Comparison of ENCODE assay signal across 17 cellular contexts in genomic region chr9:134730761-134731496, GRCh38.
DNase-seq lines count a peak whose midpoint lies in the region; ATAC-seq and TF ChIP-seq lines count a peak whose summit lies in the region.
"Had no signal": no experiment of that assay in that cellular context is flagged by ENCODE, and none has a peak within 500 bp of the region (broad histone marks: within the 10 kb centered on the region; RNA-seq: fewer than 3 reads in every experiment).

No MANE protein-coding gene starts in this region.

- POLR2A ChIA-PET in activated CD4-positive, alpha-beta T cell treated with anti-CD3 and anti-CD28 coated beads, Interleukin-2, amount 10 ng/mL, durations not matched to agents 7 days and 5 days (lab: Charles Lee): interaction anchor here (0.6 kb wide), 1 partner anchor 425 kb away, joined by 3 read pairs; no protein-coding TSS in a partner anchor

- no peak overlapping the region for H3K4me2 ChIP-seq in mesenchymal stem cell (ENCODE audit: low read length, poor library complexity, severe bottlenecking)
- H3K4me2 ChIP-seq in hepatocyte: no peak overlapping the region
- H3K4me2 ChIP-seq: BLaER1 treated with 17β-estradiol and CSF1 and Interleukin-3, amounts not matched to agents 10 nM and 100 nM; PC-9 had no signal

- intact Hi-C loops in Right ventricle myocardium superior (cut with DNase I) (loop anchor here (5.0 kb wide), 1 partner anchor 34 kb away; no protein-coding TSS in a partner anchor), stomach (cut with DNase I; ENCODE audit: low total_unique reads) (no loop called here)

- peaks cover 35% of the 10 kb centered on the region for H3K27me3 Mint-ChIP-seq in HFFc6 (ENCODE audit: insufficient read depth)
- no peaks in the 10 kb centered on the region for H3K27me3 Mint-ChIP-seq in activated CD4-positive, alpha-beta T cell treated with anti-CD3 and anti-CD28 coated beads, Interleukin-2, amount 10 ng/mL, durations not matched to agents 7 days and 5 days

- no peak for TF ChIP-seq POLR2A in stomach (IDR thresholded peaks at IDR 0.05)

- H3K36me3 ChIP-seq in mesenchymal stem cell (ENCODE audit: control insufficient read depth in 1 of 2, insufficient read depth in 2 of 2, low read depth in 1 of 2, low read length in 2 of 2) (peaks cover 53 to 75% of the 10 kb centered on the region in 2 experiments), stomach (peaks cover 0 to 22% (median 6%) of the 10 kb centered on the region in 4 donors), hepatocyte (replicated peaks; ENCODE audit: insufficient read depth, low read depth) (no peaks in the 10 kb centered on the region)

- H2BK120ac ChIP-seq in mesenchymal stem cell (ENCODE audit: low read depth, low read length): no peak overlapping the region

- DNase-seq in HFFc6: no peak
- peak; percentile 54 for DNase-seq in Right ventricle myocardium superior
- DNase-seq in mesenchymal stem cell: no peak
- no peak for DNase-seq in stomach
- no peak for DNase-seq in activated CD4-positive, alpha-beta T cell treated with anti-CD3 and anti-CD28 coated beads, Interleukin-2, amount 10 ng/mL, durations not matched to agents 7 days and 5 days
- no peak for DNase-seq in hepatocyte (ENCODE audit: low spot score)
- no peak for DNase-seq in HUDEP-2 (lab: John Stamatoyannopoulos, UW; ENCODE audit: unreplicated experiment in 76 of 76)
- DNase-seq: CD8-positive, alpha-beta memory T cell; DMS79; HCEC 1CT; KBM-7; NCI-H1417 treated with DMSO at 0.1 percent for 48 hours; NCI-H2029; NCI-H510A treated with DMSO at 0.1 percent for 48 hours; PC-9 had no signal

- no peaks in the 10 kb centered on the region for H3K79me2 ChIP-seq in hepatocyte

- peaks cover 23% of the 10 kb centered on the region for H3K79me1 ChIP-seq in mesenchymal stem cell (replicated peaks; ENCODE audit: low read length, poor library complexity, severe bottlenecking)

- WGBS in mesenchymal stem cell: 98% methylated on average over 22 of the region's 22 CpGs
- WGBS in stomach, 5 donors: 76 to 86% (median 85%) methylated on average over 10 to 22 of the region's 22 CpGs
- WGBS in hepatocyte (ENCODE audit: low lambda C conversion rate, missing lambda C conversion rate): 94% methylated on average over 22 of the region's 22 CpGs

- H3K18ac ChIP-seq in mesenchymal stem cell (ENCODE audit: low read depth in 1 of 2, low read length in 2 of 2): no peak overlapping the region

- H3K9me2 ChIP-seq in hepatocyte (replicated peaks; ENCODE audit: insufficient read depth): no peaks in the 10 kb centered on the region

- H3K4me1 ChIP-seq in mesenchymal stem cell (ENCODE audit: control insufficient read depth, insufficient read depth, low read depth, low read length): peaks cover 24% of the 10 kb centered on the region
- peaks cover 28 to 62% (median 48%) of the 10 kb centered on the region in 4 donors for H3K4me1 ChIP-seq in stomach
- peaks cover 31% of the 10 kb centered on the region for H3K4me1 ChIP-seq in hepatocyte (ENCODE audit: insufficient read depth)

- no peak overlapping the region for H3K23ac ChIP-seq in mesenchymal stem cell (ENCODE audit: low read length in 2 of 2)

- peak overlapping the region; percentile 55 for H2BK15ac ChIP-seq in mesenchymal stem cell (ENCODE audit: low read depth, poor library complexity, severe bottlenecking)

- H3K4me3 Mint-ChIP-seq in HFFc6: peak overlapping the region; percentile 53; the same call in 1 of the 2 replicates
- H3K4me3 Mint-ChIP-seq in activated CD4-positive, alpha-beta T cell treated with anti-CD3 and anti-CD28 coated beads, Interleukin-2, amount 10 ng/mL, durations not matched to agents 7 days and 5 days: no peak overlapping the region
- H3K4me3 Mint-ChIP-seq: CD8-positive, alpha-beta memory T cell had no signal

- peaks cover 30% of the 10 kb centered on the region for H4K20me1 ChIP-seq in hepatocyte (ENCODE audit: insufficient read depth, poor library complexity, severe bottlenecking)

- no peak overlapping the region for H3K27ac Mint-ChIP-seq in HFFc6
- H3K27ac Mint-ChIP-seq in activated CD4-positive, alpha-beta T cell treated with anti-CD3 and anti-CD28 coated beads, Interleukin-2, amount 10 ng/mL, durations not matched to agents 7 days and 5 days: no peak overlapping the region
- H3K27ac Mint-ChIP-seq: CD8-positive, alpha-beta memory T cell had no signal

- H2AFZ ChIP-seq in mesenchymal stem cell (ENCODE audit: low read depth, low read length) (no peak overlapping the region), hepatocyte (no peak overlapping the region)
- H2AFZ ChIP-seq: PC-9 had no signal

- peaks cover 16% of the 10 kb centered on the region for H3K4me1 Mint-ChIP-seq in HFFc6 (ENCODE audit: low read depth)
- no peaks in the 10 kb centered on the region for H3K4me1 Mint-ChIP-seq in activated CD4-positive, alpha-beta T cell treated with anti-CD3 and anti-CD28 coated beads, Interleukin-2, amount 10 ng/mL, durations not matched to agents 7 days and 5 days
- H3K4me1 Mint-ChIP-seq: CD8-positive, alpha-beta memory T cell had no signal

- no peaks in the 10 kb centered on the region for H3K9me3 Mint-ChIP-seq in HFFc6
- H3K9me3 Mint-ChIP-seq in activated CD4-positive, alpha-beta T cell treated with anti-CD3 and anti-CD28 coated beads, Interleukin-2, amount 10 ng/mL, durations not matched to agents 7 days and 5 days: peaks cover 6% of the 10 kb centered on the region
- H3K9me3 Mint-ChIP-seq: CD8-positive, alpha-beta memory T cell had no signal

- H3K9ac ChIP-seq in mesenchymal stem cell (ENCODE audit: low read length): no peak overlapping the region
- H3K9ac ChIP-seq: BLaER1 treated with 17β-estradiol and CSF1 and Interleukin-3, amounts not matched to agents 10 nM and 100 nM had no signal

- H2BK12ac ChIP-seq in mesenchymal stem cell (ENCODE audit: low read length in 2 of 2): peak overlapping the region in 1 of 2 experiments; percentile 55

- peak; percentile 75 for TF ChIP-seq EP300 in stomach (IDR thresholded peaks at IDR 0.05)

- no peak overlapping the region for H3K14ac ChIP-seq in mesenchymal stem cell (ENCODE audit: low read length in 2 of 2)

- TF ChIP-seq CTCF in HFFc6 (IDR thresholded peaks at IDR 0.05) (no peak), stomach (IDR thresholded peaks at IDR 0.05) (no peak), hepatocyte (IDR thresholded peaks at IDR 0.05; ENCODE audit: poor library complexity) (no peak)

- H3K4me3 ChIP-seq in mesenchymal stem cell (ENCODE audit: insufficient read depth in 1 of 2, low read depth in 1 of 2, low read length in 2 of 2): peak overlapping the region in 1 of 2 experiments; percentile 10
- H3K4me3 ChIP-seq in stomach: no peak overlapping the region
- no peak overlapping the region for H3K4me3 ChIP-seq in hepatocyte
- H3K4me3 ChIP-seq: BLaER1 treated with 17β-estradiol and CSF1 and Interleukin-3, amounts not matched to agents 10 nM and 100 nM; PC-9 had no signal

- no peak overlapping the region for H2BK5ac ChIP-seq in mesenchymal stem cell (ENCODE audit: low read depth, low read length, poor library complexity, severe bottlenecking)

- H3K27me3 ChIP-seq in mesenchymal stem cell (ENCODE audit: control insufficient read depth in 1 of 2, insufficient read depth in 1 of 2, low read length in 2 of 2): no peaks in the 10 kb centered on the region
- no peaks in the 10 kb centered on the region for H3K27me3 ChIP-seq in stomach
- no peaks in the 10 kb centered on the region for H3K27me3 ChIP-seq in hepatocyte

- H3K4ac ChIP-seq in mesenchymal stem cell (ENCODE audit: low read depth in 1 of 2, low read length in 2 of 2): peak overlapping the region in 1 of 2 experiments; percentile 28

- ATAC-seq in Right ventricle myocardium superior (ENCODE audit: poor library complexity) (peak; percentile 3), HG03095 (IDR thresholded peaks at IDR 0.05; ENCODE audit: unreplicated experiment) (no peak)

- no peak overlapping the region for H2AK5ac ChIP-seq in mesenchymal stem cell (ENCODE audit: low read length, severe bottlenecking)

- peak overlapping the region; percentile 62 for H4K8ac ChIP-seq in mesenchymal stem cell (ENCODE audit: low read length)

- no peaks in the 10 kb centered on the region for H3K9me3 ChIP-seq in mesenchymal stem cell (ENCODE audit: control insufficient read depth, low read length)
- H3K9me3 ChIP-seq in stomach: no peaks in the 10 kb centered on the region
- H3K9me3 ChIP-seq in hepatocyte (ENCODE audit: low read depth): no peaks in the 10 kb centered on the region

- peaks cover 36% of the 10 kb centered on the region for H3K36me3 Mint-ChIP-seq in HFFc6 (ENCODE audit: low read depth)
- no peaks in the 10 kb centered on the region for H3K36me3 Mint-ChIP-seq in activated CD4-positive, alpha-beta T cell treated with anti-CD3 and anti-CD28 coated beads, Interleukin-2, amount 10 ng/mL, durations not matched to agents 7 days and 5 days (ENCODE audit: low read depth)
- H3K36me3 Mint-ChIP-seq: CD8-positive, alpha-beta memory T cell had no signal

- peak overlapping the region; percentile 55 for H4K91ac ChIP-seq in mesenchymal stem cell (ENCODE audit: low read length)

- CTCF ChIA-PET in activated CD4-positive, alpha-beta T cell treated with anti-CD3 and anti-CD28 coated beads, Interleukin-2, amount 10 ng/mL, durations not matched to agents 7 days and 5 days (lab: Charles Lee): interaction anchor here (0.5 kb wide), 1 partner anchor 1101 kb away, joined by 6 read pairs; no protein-coding TSS in a partner anchor

- H3K27ac ChIP-seq in mesenchymal stem cell (ENCODE audit: low read length, poor library complexity, severe bottlenecking) (no peak overlapping the region), stomach (peak overlapping the region in 4 of 5 donors; percentile 34 to 87 (median 66)), hepatocyte (no peak overlapping the region)
- H3K27ac ChIP-seq: BLaER1 treated with 17β-estradiol and CSF1 and Interleukin-3, amounts not matched to agents 10 nM and 100 nM; PC-9 had no signal

Comparison
In these comparisons a context has a peak if more than half of its experiments do, and no peak if none do; other contexts are left out.
1. H3K27ac ChIP-seq: peak in stomach (4 of 5); none in mesenchymal stem cell (single experiment) and hepatocyte (single experiment).